Comparison of ENCODE assay signal across 8 cellular contexts in the genomic region with DNA sequence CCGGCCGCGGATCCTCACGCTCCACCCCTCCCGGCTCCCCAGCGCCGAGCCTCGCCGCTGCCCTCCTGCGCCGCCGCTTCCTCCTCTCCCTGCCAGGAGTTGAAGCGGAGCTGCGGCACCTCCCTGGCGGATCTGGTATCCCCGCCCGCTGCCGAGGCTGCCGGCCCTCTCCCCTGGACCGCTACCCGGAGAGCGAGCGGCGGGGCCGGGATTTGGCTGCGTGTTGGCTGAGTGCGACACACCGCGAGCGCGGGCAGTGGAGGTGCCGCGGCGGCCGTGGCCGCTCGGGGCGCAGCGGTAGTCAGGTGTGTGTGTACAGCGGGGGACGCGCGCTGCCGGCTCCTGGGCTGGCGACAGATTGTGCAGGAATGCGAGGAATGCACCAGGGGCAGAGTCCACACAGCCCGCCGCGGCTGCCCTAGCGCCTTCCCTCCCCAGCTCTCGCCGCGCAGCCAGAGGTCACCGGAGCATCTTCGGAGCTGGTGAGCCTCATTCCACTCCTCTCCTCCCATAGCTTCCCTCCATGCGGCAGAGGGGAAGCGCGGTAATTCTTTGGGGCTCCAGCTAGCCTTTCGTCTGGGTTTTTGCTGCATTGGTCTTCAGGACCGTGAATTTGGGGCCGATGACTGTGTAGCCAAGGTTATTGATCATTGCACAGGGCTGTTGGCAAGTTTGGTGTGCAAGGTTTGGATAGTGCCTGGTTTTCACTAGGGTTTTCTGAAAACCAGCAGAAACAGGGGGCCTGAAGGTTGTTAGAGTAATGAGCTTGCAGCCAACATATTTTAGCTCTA. TPM values are rescaled to one million over a fixed set of nuclear protein-coding genes. Genes with fewer than 3 reads are reported as not detected.
DNase-seq lines count a peak whose midpoint lies in the region; ATAC-seq and TF ChIP-seq lines count a peak whose summit lies in the region.

No MANE protein-coding gene starts in this region.

- peak; percentile 56 for ATAC-seq in GM21717 (IDR thresholded peaks at IDR 0.05; ENCODE audit: unreplicated experiment)
- peak; percentile 50 to 62 (median 56) for ATAC-seq in T-cell (replicated peaks in 1 of 4)

- H3K9me3 ChIP-seq in breast epithelium (no peaks in the 10 kb centered on the region), iPS-20b (ENCODE audit: insufficient read depth, low read depth, low read length) (no peaks in the 10 kb centered on the region), skeletal muscle tissue (ENCODE audit: control insufficient read depth in 3 of 3, low read length in 3 of 3) (no peaks in the 10 kb centered on the region)

- H3K27ac ChIP-seq in breast epithelium (peak overlapping the region; percentile 93 to 99), iPS-20b (ENCODE audit: low read length) (peak overlapping the region; percentile 59), skeletal muscle tissue (ENCODE audit: low read depth, low read length) (peak overlapping the region; percentile 86)

- H3K9ac ChIP-seq in iPS-20b (ENCODE audit: low read depth, low read length) (peak overlapping the region; percentile 77), skeletal muscle tissue (ENCODE audit: low read depth in 1 of 3, low read length in 3 of 3) (peak overlapping the region; percentile 73 to 85 (median 85))

- intact Hi-C loops in breast epithelium (cut with DNase I; ENCODE audit: low total_unique reads) = no loop called here

- H3K4me1 ChIP-seq in breast epithelium (peaks cover 0 to 16% of the 10 kb centered on the region in 2 donors), iPS-20b (ENCODE audit: insufficient read depth, low read length) (peaks cover 17% of the 10 kb centered on the region), skeletal muscle tissue (ENCODE audit: control insufficient read depth in 3 of 3, insufficient read depth in 3 of 3, low read length in 3 of 3) (peaks cover 13 to 15% (median 14%) of the 10 kb centered on the region in 3 donors)

- TF ChIP-seq CTCF in breast epithelium (IDR thresholded peaks at IDR 0.05) = peak in 2 of 3 donors; percentile 45 to 55

- CTCF ChIA-PET in T-cell (lab: Charles Lee) = interaction anchor here (0.5 to 0.7 kb wide), 3 partner anchors 10 to 1092 kb away, joined by 3 to 5 read pairs (median 4); no protein-coding TSS in a partner anchor

- H3K4me1 Mint-ChIP-seq in IgD-negative memory B cell (peaks cover 12 to 17% (median 13%) of the 10 kb centered on the region in 3 donors), T-cell (peaks cover 16 to 32% (median 19%) of the 10 kb centered on the region in 3 donors)

- H3K27me3 Mint-ChIP-seq in IgD-negative memory B cell (peaks cover 6% of the 10 kb centered on the region), T-cell (peaks cover 0 to 3% of the 10 kb centered on the region in 2 donors)

- DNase-seq in GM03348 (ENCODE audit: low spot score) = peak; percentile 82
- DNase-seq in T-cell = peak in 33 of 34 experiments; percentile 24 to 62 (median 43)
- DNase-seq in breast epithelium (ENCODE audit: low spot score in 2 of 2) = peak; percentile 77 to 81
- DNase-seq in OCI-M2 (lab: John Stamatoyannopoulos, UW; ENCODE audit: unreplicated experiment) = no peak

- TF ChIP-seq POLR2A in breast epithelium (IDR thresholded peaks at IDR 0.05) = peak; percentile 55

- H3K4me3 Mint-ChIP-seq in IgD-negative memory B cell = peak overlapping the region; percentile 88 to 97 (median 94)
- H3K4me3 Mint-ChIP-seq in T-cell = peak overlapping the region; percentile 90 to 97 (median 96)

- POLR2A ChIA-PET in T-cell (lab: Charles Lee) = interaction anchor here in 1 of 2 donors (0.6 kb wide), 2 partner anchors 21 to 964 kb away, joined by 3 read pairs; no protein-coding TSS in a partner anchor

- H3K36me3 ChIP-seq in breast epithelium = no peaks in the 10 kb centered on the region
- no peaks in the 10 kb centered on the region for H3K36me3 ChIP-seq in iPS-20b (ENCODE audit: insufficient read depth, low read depth, low read length)
- no peaks in the 10 kb centered on the region for H3K36me3 ChIP-seq in skeletal muscle tissue (ENCODE audit: control insufficient read depth in 3 of 3, insufficient read depth in 3 of 3, low read length in 3 of 3)

- peak overlapping the region; percentile 82 to 97 (median 91) for H3K4me3 ChIP-seq in breast epithelium
- H3K4me3 ChIP-seq in iPS-20b (ENCODE audit: low read length) = peak overlapping the region; percentile 90
- peak overlapping the region; percentile 69 to 84 (median 83) for H3K4me3 ChIP-seq in skeletal muscle tissue (ENCODE audit: low read length in 3 of 3)

- H3K27ac Mint-ChIP-seq in IgD-negative memory B cell = peak overlapping the region; percentile 7 to 91 (median 65)
- H3K27ac Mint-ChIP-seq in T-cell = peak overlapping the region; percentile 75 to 85

- H3K9me3 Mint-ChIP-seq in IgD-negative memory B cell (no peaks in the 10 kb centered on the region), T-cell (no peaks in the 10 kb centered on the region)

- no peaks in the 10 kb centered on the region for H3K27me3 ChIP-seq in breast epithelium
- H3K27me3 ChIP-seq in iPS-20b (ENCODE audit: insufficient read depth, low read length) = no peaks in the 10 kb centered on the region
- H3K27me3 ChIP-seq in skeletal muscle tissue (ENCODE audit: control insufficient read depth in 3 of 3, insufficient read depth in 3 of 3, low read length in 3 of 3) = no peaks in the 10 kb centered on the region

- H3K36me3 Mint-ChIP-seq in IgD-negative memory B cell (peaks cover 3% of the 10 kb centered on the region), T-cell (no peaks in the 10 kb centered on the region)

RNA-seq across cellular contexts. Expression of a gene that starts 1.3 kb away (rescaled TPM):
- 0.45 TPM for polyA plus RNA-seq in IgD-negative memory B cell
- 10 to 100 TPM; 17.3 to 23.1 (median 20.3) TPM for total RNA-seq in T-cell
- total RNA-seq in breast epithelium = 100 to 1,000 TPM in 2 of 3 donors, 10 to 100 TPM in 1; 62.1 to 138 (median 121) TPM
- 26.1 TPM for total RNA-seq in skeletal muscle tissue

RNA-seq across cellular contexts. Expression of a gene that starts 1.5 kb away (rescaled TPM):
- polyA plus RNA-seq in IgD-negative memory B cell = not detected
- total RNA-seq in T-cell = not detected
- 1 to 10 TPM; 1.4 to 9.8 (median 4.6) TPM for total RNA-seq in breast epithelium
- 0.52 TPM for total RNA-seq in skeletal muscle tissue
